In the genomic region with DNA sequence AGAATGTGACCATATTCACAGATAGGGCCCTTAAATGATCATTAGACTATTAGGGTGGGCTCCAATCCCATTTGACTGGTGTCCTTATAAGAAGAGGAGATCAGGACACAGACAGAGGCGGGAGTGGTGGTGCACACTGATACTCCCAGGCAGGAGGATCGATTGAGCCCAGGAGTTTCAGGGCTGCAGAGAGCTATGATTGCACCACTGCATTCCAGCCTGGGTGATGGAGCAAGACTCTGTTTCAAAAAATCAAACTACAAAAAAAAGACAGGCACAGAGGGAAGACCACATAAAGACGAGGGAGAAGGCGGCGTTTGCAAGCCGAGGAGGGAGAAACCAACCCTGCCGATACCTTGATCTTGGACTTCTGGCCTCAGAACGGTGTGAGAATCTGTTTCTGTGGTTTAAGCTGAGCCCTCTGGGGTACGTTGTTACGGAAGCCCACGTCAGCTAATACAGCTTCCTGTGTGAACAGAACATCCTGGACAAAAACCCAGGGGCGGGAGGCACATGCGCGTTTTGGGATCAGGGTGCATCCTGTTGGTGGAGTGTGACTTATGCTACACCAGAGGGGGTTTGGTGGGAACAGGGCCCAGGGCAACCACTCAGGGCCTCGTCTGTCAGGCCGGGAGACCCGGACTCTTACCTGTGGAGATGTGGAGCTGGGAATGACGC, we compare ENCODE assay signal across 21 cellular contexts.
DNase-seq lines count a peak whose midpoint lies in the region; ATAC-seq, FAIRE-seq and TF ChIP-seq lines count a peak whose summit lies in the region.
"Had no signal": no experiment of that assay in that cellular context is flagged by ENCODE, and none has a peak within 500 bp of the region (broad histone marks: within the 10 kb centered on the region; RNA-seq: fewer than 3 reads in every experiment).

No MANE protein-coding gene starts in this region.

- peak in 1 of 2 experiments; percentile 25; a peak in 1 of 4 replicates for TF ChIP-seq EP300 in HepG2 (IDR thresholded peaks at IDR 0.05; ENCODE audit: low read depth in 2 of 2, low read length in 2 of 2)
- no peak for TF ChIP-seq EP300 in HepG2 (CRISPR knock-in tag; IDR thresholded peaks at IDR 0.05; ENCODE audit: borderline replicate concordance)
- peak in 3 of 4 donors; percentile 26 to 43 (median 33) for TF ChIP-seq EP300 in upper lobe of left lung (IDR thresholded peaks at IDR 0.05)

- intact Hi-C loops in HepG2 (cut with micrococcal nuclease; ENCODE audit: unreplicated experiment): no loop called here
- intact Hi-C loops in activated T-helper 1 cell treated with anti-CD3 and anti-CD28 coated beads, Interleukin-12 subunit alpha, Interleukin-12 subunit beta, Interleukin-2, Interleukin-4 antibody, amounts not matched to agents 30 ng/mL and 10 ng/mL and 1 ng/mL, durations not matched to agents 14 hours and 24 hours and 36 hours (cut with micrococcal nuclease): no loop called here

- peaks cover 3% of the 10 kb centered on the region for H3K9me3 Mint-ChIP-seq in activated CD8-positive, alpha-beta T cell treated with anti-CD3 and anti-CD28 coated beads, Interleukin-2, amount 10 ng/mL, durations not matched to agents 7 days and 5 days (ENCODE audit: insufficient read depth)
- no peaks in the 10 kb centered on the region for H3K9me3 Mint-ChIP-seq in activated T-helper 1 cell treated with anti-CD3 and anti-CD28 coated beads, Interleukin-12 subunit alpha, Interleukin-12 subunit beta, Interleukin-2, Interleukin-4 antibody, amounts not matched to agents 30 ng/mL and 10 ng/mL and 1 ng/mL, durations not matched to agents 14 hours and 24 hours and 36 hours

- no peaks in the 10 kb centered on the region for H3K36me3 ChIP-seq in HepG2 (replicated peaks in 1 of 2; ENCODE audit: control insufficient read depth in 1 of 2, insufficient read depth in 2 of 2, low read length in 2 of 2)
- no peaks in the 10 kb centered on the region for H3K36me3 ChIP-seq in upper lobe of left lung
- H3K36me3 ChIP-seq: heart right ventricle, neutrophil, SJSA1 had no signal

- H3K4me2 ChIP-seq in HepG2 (ENCODE audit: low read depth, low read length): peak overlapping the region; percentile 8; the same call in 1 of the 2 replicates

- H3K9ac ChIP-seq in HepG2 (ENCODE audit: insufficient read depth, low read depth, low read length): no peak overlapping the region

- H3K27ac ChIP-seq in HepG2 (ENCODE audit: extremely low read length, insufficient read depth, low read length): no peak overlapping the region
- peak overlapping the region in 3 of 4 donors; percentile 18 to 33 (median 27) for H3K27ac ChIP-seq in upper lobe of left lung
- H3K27ac ChIP-seq: body of pancreas, neutrophil, SJSA1 had no signal

- H3K4me1 Mint-ChIP-seq in activated CD8-positive, alpha-beta T cell treated with anti-CD3 and anti-CD28 coated beads, Interleukin-2, amount 10 ng/mL, durations not matched to agents 7 days and 5 days (ENCODE audit: low read depth): peaks cover 54% of the 10 kb centered on the region
- peaks cover 21% of the 10 kb centered on the region for H3K4me1 Mint-ChIP-seq in activated T-helper 1 cell treated with anti-CD3 and anti-CD28 coated beads, Interleukin-12 subunit alpha, Interleukin-12 subunit beta, Interleukin-2, Interleukin-4 antibody, amounts not matched to agents 30 ng/mL and 10 ng/mL and 1 ng/mL, durations not matched to agents 14 hours and 24 hours and 36 hours (ENCODE audit: low read depth)

- CTCF ChIA-PET in activated CD8-positive, alpha-beta T cell treated with anti-CD3 and anti-CD28 coated beads, Interleukin-2, amount 10 ng/mL, durations not matched to agents 7 days and 5 days (lab: Charles Lee): no interaction called here
- CTCF ChIA-PET in HepG2 (lab: Yijun Ruan, JAX; ENCODE audit: low intra/inter-chr PET ratio, low total read pairs): no interaction called here

- TF ChIP-seq POLR2A in HepG2 (IDR thresholded peaks at IDR 0.05; ENCODE audit: insufficient read depth in 1 of 2, low read depth in 2 of 2, low read length in 2 of 2): no peak
- TF ChIP-seq POLR2A in upper lobe of left lung (IDR thresholded peaks at IDR 0.05): no peak

- peak; percentile 6 for DNase-seq in stimulated activated CD8-positive, alpha-beta memory T cell treated with anti-CD3 and anti-CD28 coated beads, Interleukin-15, amount 100 ng/mL, for 1 hour (ENCODE audit: low read depth)
- DNase-seq in stimulated activated CD8-positive, alpha-beta memory T cell treated with anti-CD3 and anti-CD28 coated beads, Interleukin-4, amount 100 ng/mL, for 48 hours: no peak
- no peak for DNase-seq in activated CD8-positive, alpha-beta T cell treated with anti-CD3 and anti-CD28 coated beads, Interleukin-2, amount 10 ng/mL, durations not matched to agents 7 days and 5 days
- DNase-seq in HepG2 (ENCODE audit: low spot score) (peak; percentile 42), upper lobe of left lung (peak in 1 of 2 donors; percentile 49), NCI-H1105 treated with DMSO at 0.1 percent for 48 hours (lab: John Stamatoyannopoulos, UW) (no peak), cerebellum (ENCODE audit: low spot score) (no peak)
- no peak for DNase-seq in activated T-helper 1 cell treated with anti-CD3 and anti-CD28 coated beads, Interleukin-12 subunit alpha, Interleukin-12 subunit beta, Interleukin-2, Interleukin-4 antibody, amounts not matched to agents 30 ng/mL and 10 ng/mL and 1 ng/mL, durations not matched to agents 14 hours and 24 hours and 36 hours (ENCODE audit: low spot score)
- DNase-seq: activated naive CD4-positive, alpha-beta T cell treated with anti-CD3 and anti-CD28 coated beads, Interleukin-2, amount 50 U/mL, for 16 hours; heart right ventricle; HFFc6; NCI-H187 treated with DMSO at 0.1 percent for 48 hours; NCI-H524; substantia nigra; T-helper 9 cell had no signal

- H3K9me3 ChIP-seq in HepG2 (ENCODE audit: low read length) (no peaks in the 10 kb centered on the region), upper lobe of left lung (peaks cover 0 to 9% (median 2%) of the 10 kb centered on the region in 4 donors)
- H3K9me3 ChIP-seq: neutrophil, SJSA1 had no signal

- no peaks in the 10 kb centered on the region for H3K79me2 ChIP-seq in HepG2 (ENCODE audit: insufficient read depth, low read length)

- H3K4me3 Mint-ChIP-seq in activated CD8-positive, alpha-beta T cell treated with anti-CD3 and anti-CD28 coated beads, Interleukin-2, amount 10 ng/mL, durations not matched to agents 7 days and 5 days: no peak overlapping the region
- no peak overlapping the region for H3K4me3 Mint-ChIP-seq in activated T-helper 1 cell treated with anti-CD3 and anti-CD28 coated beads, Interleukin-12 subunit alpha, Interleukin-12 subunit beta, Interleukin-2, Interleukin-4 antibody, amounts not matched to agents 30 ng/mL and 10 ng/mL and 1 ng/mL, durations not matched to agents 14 hours and 24 hours and 36 hours
- H3K4me3 Mint-ChIP-seq: HFFc6, mesothelial cell of epicardium had no signal

- in situ Hi-C loops in HepG2 (cut with HindIII; ENCODE audit: extremely low pct_ligation_motif_present, low pct_unique_long_range_greater_than_20kb): no loop called here

- TF ChIP-seq CTCF in HepG2 (CRISPR knock-in tag; IDR thresholded peaks at IDR 0.05): no peak
- no peak for TF ChIP-seq CTCF in upper lobe of left lung (IDR thresholded peaks at IDR 0.05)

- H3K4me1 ChIP-seq in HepG2 (ENCODE audit: insufficient read depth, low read length) (peaks cover 44% of the 10 kb centered on the region), upper lobe of left lung (peaks cover 0 to 21% (median 12%) of the 10 kb centered on the region in 4 donors)
- H3K4me1 ChIP-seq: body of pancreas had no signal

- H4K20me1 ChIP-seq in HepG2 (ENCODE audit: insufficient read depth, low read length): no peaks in the 10 kb centered on the region

- H3K27me3 Mint-ChIP-seq in activated CD8-positive, alpha-beta T cell treated with anti-CD3 and anti-CD28 coated beads, Interleukin-2, amount 10 ng/mL, durations not matched to agents 7 days and 5 days (ENCODE audit: low read depth): peaks cover 11% of the 10 kb centered on the region
- H3K27me3 Mint-ChIP-seq in activated T-helper 1 cell treated with anti-CD3 and anti-CD28 coated beads, Interleukin-12 subunit alpha, Interleukin-12 subunit beta, Interleukin-2, Interleukin-4 antibody, amounts not matched to agents 30 ng/mL and 10 ng/mL and 1 ng/mL, durations not matched to agents 14 hours and 24 hours and 36 hours (ENCODE audit: insufficient read depth): peaks cover 2% of the 10 kb centered on the region

- ATAC-seq in activated CD8-positive, alpha-beta T cell treated with anti-CD3 and anti-CD28 coated beads, Interleukin-2, amount 10 ng/mL, durations not matched to agents 7 days and 5 days: no peak
- ATAC-seq in HepG2 (peak; percentile 84), upper lobe of left lung (ENCODE audit: low FRiP score in 2 of 2) (no peak)
- ATAC-seq: body of pancreas, esophagus mucosa, heart right ventricle had no signal

- FAIRE-seq in HepG2 (lab: Jason Lieb, UNC): peak; percentile 32
- FAIRE-seq: keratinocyte had no signal

- no peak overlapping the region for H2AFZ ChIP-seq in HepG2 (ENCODE audit: low read length)

- POLR2A ChIA-PET in activated CD8-positive, alpha-beta T cell treated with anti-CD3 and anti-CD28 coated beads, Interleukin-2, amount 10 ng/mL, durations not matched to agents 7 days and 5 days (lab: Charles Lee): no interaction called here
- POLR2A ChIA-PET in HepG2 (lab: Yijun Ruan, JAX): interaction anchor here (2.1 to 3.7 kb wide), 2 partner anchors 16 to 27 kb away, joined by 9 to 18 read pairs; no protein-coding TSS in a partner anchor

- H3K36me3 Mint-ChIP-seq in activated CD8-positive, alpha-beta T cell treated with anti-CD3 and anti-CD28 coated beads, Interleukin-2, amount 10 ng/mL, durations not matched to agents 7 days and 5 days (ENCODE audit: low read depth): peaks cover 9% of the 10 kb centered on the region
- H3K36me3 Mint-ChIP-seq in activated T-helper 1 cell treated with anti-CD3 and anti-CD28 coated beads, Interleukin-12 subunit alpha, Interleukin-12 subunit beta, Interleukin-2, Interleukin-4 antibody, amounts not matched to agents 30 ng/mL and 10 ng/mL and 1 ng/mL, durations not matched to agents 14 hours and 24 hours and 36 hours (ENCODE audit: low read depth): no peaks in the 10 kb centered on the region
- H3K36me3 Mint-ChIP-seq: mesothelial cell of epicardium had no signal

- H3K4me3 ChIP-seq in HepG2 (replicated peaks in 1 of 3; ENCODE audit: insufficient read depth in 1 of 3, low read depth in 2 of 3, low read length in 3 of 3) (no peak overlapping the region), upper lobe of left lung (no peak overlapping the region)
- H3K4me3 ChIP-seq: body of pancreas, heart right ventricle, SJSA1 had no signal

- no TSS peak for BruUV-seq in HepG2 (replicated peaks; lab: Mats Ljungman, UMichigan)

- H3K27ac Mint-ChIP-seq in activated CD8-positive, alpha-beta T cell treated with anti-CD3 and anti-CD28 coated beads, Interleukin-2, amount 10 ng/mL, durations not matched to agents 7 days and 5 days: peak overlapping the region; percentile 23
- H3K27ac Mint-ChIP-seq in activated T-helper 1 cell treated with anti-CD3 and anti-CD28 coated beads, Interleukin-12 subunit alpha, Interleukin-12 subunit beta, Interleukin-2, Interleukin-4 antibody, amounts not matched to agents 30 ng/mL and 10 ng/mL and 1 ng/mL, durations not matched to agents 14 hours and 24 hours and 36 hours: no peak overlapping the region
- H3K27ac Mint-ChIP-seq: mesothelial cell of epicardium had no signal

- H3K27me3 ChIP-seq in HepG2 (ENCODE audit: control insufficient read depth in 1 of 2, insufficient read depth in 2 of 2, low read length in 2 of 2) (no peaks in the 10 kb centered on the region), upper lobe of left lung (no peaks in the 10 kb centered on the region)
- H3K27me3 ChIP-seq: body of pancreas, neutrophil, SJSA1 had no signal

- WGBS in HepG2 (ENCODE audit: low lambda C conversion rate): 67% methylated on average over 14 of the region's 18 CpGs
- 65 to 69% methylated on average over 18 of the region's 18 CpGs for WGBS in upper lobe of left lung, 2 donors

- TF ChIP-seq RAD21 in HepG2 (CRISPR knock-in tag; IDR thresholded peaks at IDR 0.05): no peak

Comparison
In these comparisons a context has a peak if more than half of its experiments do, and no peak if none do; other contexts are left out.
1. DNase-seq: peak in stimulated activated CD8-positive, alpha-beta memory T cell treated with anti-CD3 and anti-CD28 coated beads, Interleukin-15, amount 100 ng/mL, for 1 hour (single experiment) and HepG2 (single experiment); none in stimulated activated CD8-positive, alpha-beta memory T cell treated with anti-CD3 and anti-CD28 coated beads, Interleukin-4, amount 100 ng/mL, for 48 hours (single experiment), activated CD8-positive, alpha-beta T cell treated with anti-CD3 and anti-CD28 coated beads, Interleukin-2, amount 10 ng/mL, durations not matched to agents 7 days and 5 days (single experiment), activated T-helper 1 cell treated with anti-CD3 and anti-CD28 coated beads, Interleukin-12 subunit alpha, Interleukin-12 subunit beta, Interleukin-2, Interleukin-4 antibody, amounts not matched to agents 30 ng/mL and 10 ng/mL and 1 ng/mL, durations not matched to agents 14 hours and 24 hours and 36 hours (single experiment), NCI-H1105 treated with DMSO at 0.1 percent for 48 hours (single experiment) and cerebellum (single experiment).